Comparison of ENCODE assay signal across 25 cellular contexts in the genomic region with DNA sequence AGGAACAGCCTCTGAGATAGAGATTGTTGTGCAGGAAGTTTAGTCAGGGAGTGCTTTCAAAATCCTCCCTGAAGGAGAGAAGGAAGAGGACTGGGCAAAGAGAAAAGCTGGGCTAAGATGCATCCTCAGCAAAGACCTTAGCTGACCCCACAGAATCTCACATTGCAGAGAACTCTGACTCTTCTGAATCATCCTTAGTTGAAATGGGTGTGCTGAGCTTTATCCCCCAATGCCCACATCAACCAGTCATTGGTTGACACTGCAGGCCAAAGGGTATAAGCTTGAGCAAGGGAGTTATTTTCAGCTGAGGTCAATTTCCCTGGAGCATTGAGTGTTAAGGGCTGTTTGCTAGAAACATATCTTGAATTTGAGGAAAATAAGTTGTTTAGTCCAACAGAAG.
"Had no signal": no experiment of that assay in that cellular context is flagged by ENCODE, and none has a peak within 500 bp of the region (broad histone marks: within the 10 kb centered on the region; RNA-seq: fewer than 3 reads in every experiment).

No MANE protein-coding gene starts in this region.

- DNase-seq: effector CD4-positive, alpha-beta T cell; endodermal cell; erythroblast; foreskin melanocyte; head of caudate nucleus; hypothalamus; kidney glomerular epithelial cell; lower lobe of right lung; midbrain; naive B cell; occipital lobe; psoas muscle; stimulated activated CD4-positive, alpha-beta T cell treated with anti-CD3 and anti-CD28 coated beads, Interleukin-2, amount 100 ng/mL, for 48 hours; stimulated activated naive CD4-positive, alpha-beta T cell treated with Interleukin-2 at 50 U/mL for 16 hours; tibial artery; upper lobe of left lung had no signal

- H3K4me3 ChIP-seq: coronary artery, lower lobe of right lung, psoas muscle, smooth muscle cell, tibial artery, upper lobe of left lung, vagina had no signal

- ATAC-seq: left lobe of liver, lower lobe of right lung, psoas muscle had no signal

- H3K9me3 ChIP-seq: lower lobe of right lung, psoas muscle, tibial artery, upper lobe of left lung, vagina had no signal

- H2AFZ ChIP-seq: parathyroid adenoma had no signal

- H3K27ac ChIP-seq: coronary artery, lower lobe of right lung, parathyroid adenoma, psoas muscle, tibial artery, upper lobe of left lung, vagina had no signal

- H3K36me3 Mint-ChIP-seq: memory B cell, naive B cell had no signal

- H3K36me3 ChIP-seq: lower lobe of right lung, tibial artery, upper lobe of left lung, vagina had no signal

- H3K4me2 ChIP-seq: smooth muscle cell had no signal

- H3K27me3 ChIP-seq: tibial artery, upper lobe of left lung, vagina had no signal

- H3K4me1 Mint-ChIP-seq: endodermal cell, memory B cell, naive B cell, nephron had no signal

- H3K27ac Mint-ChIP-seq: endodermal cell, memory B cell, naive B cell, nephron had no signal

- H3K4me3 Mint-ChIP-seq: endodermal cell, memory B cell, naive B cell, nephron had no signal

- H3K27me3 Mint-ChIP-seq: memory B cell, naive B cell had no signal

- FAIRE-seq: endothelial cell of umbilical vein, islet of Langerhans had no signal

- H3K9ac ChIP-seq: parathyroid adenoma had no signal

- H3K4me1 ChIP-seq: lower lobe of right lung, parathyroid adenoma, psoas muscle, upper lobe of left lung, vagina had no signal
